8 cellular contexts compared by ENCODE assay signal in the genomic region with DNA sequence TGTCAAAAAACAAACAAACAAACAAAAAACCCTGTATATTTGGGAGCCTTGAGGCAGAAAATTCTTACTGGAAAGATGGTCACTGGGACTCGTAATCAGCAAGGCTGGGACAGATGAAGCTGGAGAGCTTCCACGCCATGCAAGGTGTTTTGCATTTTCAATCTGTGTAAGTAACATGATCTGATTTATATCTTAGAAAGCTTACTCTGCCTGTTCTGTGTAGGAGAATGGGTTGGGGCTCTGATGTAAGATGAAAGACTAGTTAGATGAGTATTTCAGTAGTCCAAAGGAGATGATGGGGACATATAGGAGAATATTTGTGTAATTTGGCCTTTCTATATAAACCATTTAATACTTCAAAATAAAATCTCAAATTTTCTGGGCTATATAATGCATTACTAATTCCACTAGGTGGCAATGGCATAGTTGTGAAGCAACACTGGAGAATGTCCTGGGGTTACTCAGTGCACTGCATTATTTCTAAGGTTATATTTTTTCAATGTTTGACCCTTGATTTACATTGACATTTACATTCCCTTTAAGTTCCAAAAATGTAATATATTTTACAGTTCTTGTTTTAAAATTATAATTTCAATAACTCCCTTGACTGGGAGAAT. TPM values are rescaled to one million over a fixed set of nuclear protein-coding genes. Genes with fewer than 3 reads are reported as not detected.
A peak's percentile ranks its signal among the peaks of the same experiment; 100 is the strongest.
DNase-seq lines count a peak whose midpoint lies in the region; ATAC-seq, FAIRE-seq and TF ChIP-seq lines count a peak whose summit lies in the region.

No MANE protein-coding gene starts in this region.

- no peak overlapping the region for H3K4me3 ChIP-seq in small intestine (ENCODE audit: low read depth in 1 of 2, low read length in 2 of 2)

- no peaks in the 10 kb centered on the region for H3K4me1 ChIP-seq in small intestine (ENCODE audit: control insufficient read depth in 2 of 2, insufficient read depth in 1 of 2, low read depth in 1 of 2, low read length in 1 of 2)

- H3K4me1 Mint-ChIP-seq in HFFc6 (ENCODE audit: low read depth), result no peaks in the 10 kb centered on the region

- DNase-seq in GM03348 (ENCODE audit: low spot score) (peak; percentile 73), HFFc6 (peak; percentile 38), RCC 7860 (ENCODE audit: low spot score) (peak; percentile 18), left ventricle myocardium superior (no peak), NCI-H446 treated with DMSO at 0.1 percent for 48 hours (lab: John Stamatoyannopoulos, UW) (no peak), NK-92 (lab: John Stamatoyannopoulos, UW; ENCODE audit: unreplicated experiment) (no peak), small intestine (no peak)

- intact Hi-C loops in left ventricle myocardium superior (cut with micrococcal nuclease), result loop anchor here (10.0 kb wide), 1 partner anchor 49 kb away; no protein-coding TSS in a partner anchor

- peak; percentile 82 for TF ChIP-seq CTCF in HFFc6 (IDR thresholded peaks at IDR 0.05)

- H3K27ac Mint-ChIP-seq in HFFc6, result no peak overlapping the region

- H3K36me3 ChIP-seq in small intestine (ENCODE audit: control insufficient read depth in 2 of 2, insufficient read depth in 2 of 2, low read length in 2 of 2), result no peaks in the 10 kb centered on the region

- no peak overlapping the region for H3K4me3 Mint-ChIP-seq in HFFc6

- H3K36me3 Mint-ChIP-seq in HFFc6 (ENCODE audit: low read depth), result no peaks in the 10 kb centered on the region

- H3K9me3 ChIP-seq in small intestine (ENCODE audit: control insufficient read depth, low read depth), result no peaks in the 10 kb centered on the region

- FAIRE-seq in RCC 7860 (lab: Jason Lieb, UNC), result peak; percentile 77
- FAIRE-seq in small intestine (lab: Jason Lieb, UNC), result no peak

- no peaks in the 10 kb centered on the region for H3K27me3 ChIP-seq in small intestine (ENCODE audit: control insufficient read depth in 2 of 2, insufficient read depth in 2 of 2, low read length in 2 of 2)

- 68 to 75% (median 71%) methylated on average over 2 of the region's 2 CpGs for WGBS in small intestine, 3 donors

- no peaks in the 10 kb centered on the region for H3K9me3 Mint-ChIP-seq in HFFc6

- peaks cover 3% of the 10 kb centered on the region; the same call in 1 of the 2 replicates for H3K27me3 Mint-ChIP-seq in HFFc6 (ENCODE audit: insufficient read depth)

- no peak overlapping the region for H3K27ac ChIP-seq in small intestine (ENCODE audit: low read depth in 1 of 2, low read length in 1 of 2)

- ATAC-seq in left ventricle myocardium superior, result peak; percentile 60
- ATAC-seq in GM19023 (IDR thresholded peaks at IDR 0.05; ENCODE audit: unreplicated experiment), result no peak

RNA-seq across cellular contexts. Expression of a gene that starts 21.9 kb away (rescaled TPM):
- total RNA-seq in HFFc6 (2021; fragmentation: NEBNext Ultra II Directional; extraction: Animal tissue kit (Norgen Biotek cat#: 25700)), result 1 to 10 TPM; 1.6 to 3.0 (median 2.4) TPM
- total RNA-seq in left ventricle myocardium superior, result 4.8 TPM
- 1 to 10 TPM; 2.2 to 3.3 (median 2.7) TPM for polyA plus RNA-seq in small intestine

Comparison
In these comparisons a context has a peak if more than half of its experiments do, and no peak if none do; other contexts are left out.
1. DNase-seq: peak in GM03348 (single experiment), HFFc6 (single experiment) and RCC 7860 (single experiment); none in left ventricle myocardium superior (single experiment), NCI-H446 treated with DMSO at 0.1 percent for 48 hours (single experiment), NK-92 (single experiment) and small intestine (single experiment).